Comparison of ENCODE assay signal across 21 cellular contexts in genomic region chr7:154620307-154620706, GRCh38.
DNase-seq lines count a peak whose midpoint lies in the region; ATAC-seq lines count a peak whose summit lies in the region.
"Had no signal": no experiment of that assay in that cellular context is flagged by ENCODE, and none has a peak within 500 bp of the region (broad histone marks: within the 10 kb centered on the region; RNA-seq: fewer than 3 reads in every experiment).

No MANE protein-coding gene starts in this region.

- ATAC-seq in GM21528 (IDR thresholded peaks at IDR 0.05; ENCODE audit: low FRiP score, unreplicated experiment) (no peak), GM21447 (IDR thresholded peaks at IDR 0.05; ENCODE audit: unreplicated experiment) (no peak)
- ATAC-seq: A549 had no signal

- DNase-seq in SK-N-DZ (ENCODE audit: low spot score) (peak; percentile 0), inferior parietal cortex (ENCODE audit: extremely low spot score) (peak; percentile 53), middle frontal gyrus (ENCODE audit: extremely low spot score, low spot score) (peak; percentile 23), hepatic stellate cell (ENCODE audit: low spot score) (no peak)
- DNase-seq in stimulated activated CD4-positive, alpha-beta T cell treated with anti-CD3 and anti-CD28 coated beads, Interleukin-4, amount 100 ng/mL, for 4 hours, result no peak
- DNase-seq: 8988T; ACHN; AML-193; BE2C; CD4-positive, alpha-beta T cell; CD8-positive, alpha-beta memory T cell; DMS 273 treated with DMSO at 0.1 percent for 48 hours; DMS79; EL; GDM1; GM23248; H7; HCEC 1CT had no signal

Comparison
In these comparisons a context has a peak if more than half of its experiments do, and no peak if none do; other contexts are left out.
1. DNase-seq: peak in SK-N-DZ (single experiment), inferior parietal cortex (single experiment) and middle frontal gyrus (single experiment); none in hepatic stellate cell (single experiment) and stimulated activated CD4-positive, alpha-beta T cell treated with anti-CD3 and anti-CD28 coated beads, Interleukin-4, amount 100 ng/mL, for 4 hours (0 of 2).